In the genomic region with DNA sequence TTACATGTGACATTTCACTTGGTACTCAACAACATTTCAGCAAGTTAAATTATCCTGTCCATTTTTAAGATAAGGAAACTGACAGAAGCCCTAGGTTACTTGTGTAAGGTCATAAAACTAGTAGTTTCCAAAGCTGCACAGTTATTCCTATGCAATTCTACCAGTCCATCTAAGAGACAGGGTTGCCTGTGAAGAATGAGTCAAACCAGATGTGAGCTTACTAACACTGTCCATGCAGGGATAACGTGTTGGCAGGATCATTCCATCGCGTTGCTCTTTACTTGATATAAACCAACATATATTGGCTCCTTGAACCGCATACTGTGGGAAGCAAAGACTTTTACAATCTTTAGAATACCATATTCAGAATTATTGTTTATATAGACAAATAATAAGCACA, we compare ENCODE assay signal across 11 cellular contexts.
A peak's percentile ranks its signal among the peaks of the same experiment; 100 is the strongest.
DNase-seq lines count a peak whose midpoint lies in the region; ATAC-seq and TF ChIP-seq lines count a peak whose summit lies in the region.
"Had no signal": no experiment of that assay in that cellular context is flagged by ENCODE, and none has a peak within 500 bp of the region (broad histone marks: within the 10 kb centered on the region; RNA-seq: fewer than 3 reads in every experiment).

No MANE protein-coding gene starts in this region.

- no peaks in the 10 kb centered on the region for H3K36me3 ChIP-seq in MG63
- H3K36me3 ChIP-seq in mucosa of descending colon (ENCODE audit: low read depth) = no peaks in the 10 kb centered on the region
- H3K36me3 ChIP-seq: suprapubic skin had no signal

- H3K27me3 ChIP-seq in MG63 = no peaks in the 10 kb centered on the region
- H3K27me3 ChIP-seq in dorsolateral prefrontal cortex = no peaks in the 10 kb centered on the region
- H3K27me3 ChIP-seq: suprapubic skin had no signal

- no peak for TF ChIP-seq CTCF in AG10803 (conservative IDR thresholded peaks at IDR 0.05; ENCODE audit: low read length)
- TF ChIP-seq CTCF in dorsolateral prefrontal cortex (IDR thresholded peaks at IDR 0.05 in 54 of 56, conservative IDR thresholded peaks at IDR 0.05 in 2 of 56; ENCODE audit: low read depth in 1 of 56, partially characterized antibody in 56 of 56) = no peak
- TF ChIP-seq CTCF in mucosa of descending colon (IDR thresholded peaks at IDR 0.05) = no peak

- no peaks in the 10 kb centered on the region for H3K4me1 ChIP-seq in mucosa of descending colon (ENCODE audit: low read depth)
- H3K4me1 ChIP-seq: suprapubic skin had no signal

- DNase-seq in AG10803 (ENCODE audit: low read depth) (peak; percentile 72), MG63 (peak; percentile 30), dorsolateral prefrontal cortex (no peak), mucosa of descending colon (no peak), dermis blood vessel endothelial cell (no peak), AML-193 (lab: John Stamatoyannopoulos, UW) (no peak)
- DNase-seq in stimulated activated CD4-positive, alpha-beta T cell treated with anti-CD3 and anti-CD28 coated beads, Interleukin-2, amount 100 ng/mL, for 24 hours = no peak
- DNase-seq: aorta had no signal

- H3K4me3 ChIP-seq in AG10803 (ENCODE audit: low read length) (no peak overlapping the region), MG63 (no peak overlapping the region), dorsolateral prefrontal cortex (peak overlapping the region in 1 of 59 donors; percentile 0), mucosa of descending colon (no peak overlapping the region)
- H3K4me3 ChIP-seq: suprapubic skin had no signal

- no peaks in the 10 kb centered on the region for H3K9me3 ChIP-seq in MG63
- H3K9me3 ChIP-seq in mucosa of descending colon = no peaks in the 10 kb centered on the region
- H3K9me3 ChIP-seq: suprapubic skin had no signal

- peak overlapping the region in 54 of 59 donors; percentile 11 to 83 (median 68) for H3K27ac ChIP-seq in dorsolateral prefrontal cortex
- H3K27ac ChIP-seq: suprapubic skin had no signal

- intact Hi-C loops in dorsolateral prefrontal cortex (cut with DNase I) (no loop called here), mucosa of descending colon (cut with DNase I, micrococcal nuclease) (no loop called here)

- ATAC-seq in mucosa of descending colon = peak; percentile 11
- no peak for ATAC-seq in GM21717 (IDR thresholded peaks at IDR 0.05; ENCODE audit: unreplicated experiment)
- ATAC-seq: left lobe of liver had no signal

Comparison
In these comparisons a context has a peak if more than half of its experiments do, and no peak if none do; other contexts are left out.
1. DNase-seq: peak in AG10803 (single experiment) and MG63 (single experiment); none in dorsolateral prefrontal cortex (0 of 10), mucosa of descending colon (0 of 3), dermis blood vessel endothelial cell (single experiment), stimulated activated CD4-positive, alpha-beta T cell treated with anti-CD3 and anti-CD28 coated beads, Interleukin-2, amount 100 ng/mL, for 24 hours (0 of 2) and AML-193 (0 of 2).